ENCODE assay signal across 8 cellular contexts in the genomic region with DNA sequence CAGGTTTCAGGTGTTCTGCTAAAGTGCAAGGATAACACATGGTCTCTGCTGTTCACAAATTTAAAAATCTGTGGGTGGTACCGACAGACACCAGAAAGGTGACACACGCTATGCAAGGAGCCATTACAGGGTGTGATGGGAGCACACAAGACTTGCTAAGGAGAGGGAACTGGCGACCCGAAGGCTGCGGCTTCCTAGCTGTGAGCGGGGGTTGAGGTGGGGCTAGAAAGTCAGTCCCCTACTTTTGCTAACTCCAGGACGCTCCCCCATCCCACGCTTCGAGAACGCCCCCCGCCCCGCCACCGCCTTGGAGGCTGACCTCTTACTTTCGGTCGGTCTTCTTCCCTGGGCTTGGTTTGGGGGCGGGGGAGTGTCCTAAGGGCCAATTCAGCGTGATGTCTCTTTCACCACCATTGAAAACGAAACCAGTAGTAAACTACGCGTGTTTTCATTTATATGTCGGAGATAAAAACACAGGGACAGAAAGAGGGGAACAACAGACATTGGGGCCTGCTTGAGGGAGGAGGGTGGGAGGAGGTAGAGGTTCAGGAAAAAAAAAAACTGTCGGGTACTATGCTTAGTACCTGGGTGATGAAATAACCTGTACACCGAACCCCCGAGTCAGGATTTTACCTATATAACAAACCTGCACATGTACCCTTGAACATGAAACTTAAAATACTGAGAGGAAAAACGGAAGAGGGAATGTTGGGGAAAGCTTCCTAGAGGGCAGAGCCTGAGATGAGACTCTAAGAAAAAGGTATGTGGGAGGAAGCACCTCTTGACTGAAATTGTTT. TPM values are rescaled to one million over a fixed set of nuclear protein-coding genes. Genes with fewer than 3 reads are reported as not detected.
DNase-seq lines count a peak whose midpoint lies in the region; ATAC-seq and TF ChIP-seq lines count a peak whose summit lies in the region.

No MANE protein-coding gene starts in this region.

- TF ChIP-seq CTCF in astrocyte of the spinal cord (IDR thresholded peaks at IDR 0.05; ENCODE audit: low read depth, low read length): no peak

- no peak for ATAC-seq in GM19328 (IDR thresholded peaks at IDR 0.05; ENCODE audit: unreplicated experiment)

- no peaks in the 10 kb centered on the region for H3K27me3 ChIP-seq in layer of hippocampus (ENCODE audit: control insufficient read depth, insufficient read depth, low read length)

- H3K4me3 ChIP-seq in astrocyte of the spinal cord (ENCODE audit: low read depth, low read length): peak overlapping the region; percentile 71

- in situ Hi-C loops in SK-MEL-5 (cut with HindIII; ENCODE audit: low pct_unique_long_range_greater_than_20kb, low sequenced_read_pairs): no loop called here
- in situ Hi-C loops in astrocyte of the spinal cord (cut with HindIII; ENCODE audit: low sequenced_read_pairs): no loop called here

- peak; percentile 31 for DNase-seq in activated T-cell treated with anti-CD3 and anti-CD28 coated beads for 1 hour (ENCODE audit: low read depth)
- no peak for DNase-seq in activated T-cell treated with anti-CD3 and anti-CD28 coated beads for 4 hours
- DNase-seq in SK-MEL-5 (ENCODE audit: low read depth, low spot score): peak; percentile 61
- DNase-seq in astrocyte of the spinal cord (ENCODE audit: low read depth, low spot score): peak; percentile 61
- DNase-seq in stimulated activated CD8-positive, alpha-beta memory T cell treated with anti-CD3 and anti-CD28 coated beads, Interleukin-15, amount 100 ng/mL, for 24 hours (ENCODE audit: low read depth): peak; percentile 33
- DNase-seq in GF-D8 (lab: John Stamatoyannopoulos, UW): no peak

- H3K27ac ChIP-seq in layer of hippocampus (ENCODE audit: low read depth, low read length): peak overlapping the region; percentile 98

RNA-seq across cellular contexts. Expression of a gene that starts 1.1 kb away (rescaled TPM):
- total RNA-seq in SK-MEL-5 (2014; rRNA removed; shearing (Covaris generic)): 122 and 157 TPM in 2 replicates
- 114 and 176 TPM in 2 replicates for polyA plus RNA-seq in SK-MEL-5 (2015; cell fraction: cytosol; rRNA removed)
- 45.6 and 61.6 TPM in 2 replicates for polyA plus RNA-seq in SK-MEL-5 (2015; cell fraction: nucleus; rRNA removed)

RNA-seq across cellular contexts. Expression of a gene that starts 5.1 kb away (rescaled TPM):
- 102 and 107 TPM in 2 replicates for total RNA-seq in SK-MEL-5 (2014; rRNA removed; shearing (Covaris generic))
- 133 and 152 TPM in 2 replicates for polyA plus RNA-seq in SK-MEL-5 (2015; cell fraction: cytosol; rRNA removed)
- 162 and 220 TPM in 2 replicates for polyA plus RNA-seq in SK-MEL-5 (2015; cell fraction: nucleus; rRNA removed)

RNA-seq across cellular contexts. Expression of a gene that starts 7.5 kb away (rescaled TPM):
- total RNA-seq in SK-MEL-5 (2014; rRNA removed; shearing (Covaris generic)): 53.5 and 58.2 TPM in 2 replicates
- polyA plus RNA-seq in SK-MEL-5 (2015; cell fraction: cytosol; rRNA removed): 64.7 and 67.3 TPM in 2 replicates
- polyA plus RNA-seq in SK-MEL-5 (2015; cell fraction: nucleus; rRNA removed): 153 and 201 TPM in 2 replicates

RNA-seq across cellular contexts. Expression of a gene that starts 14.0 kb away (rescaled TPM):
- 26.9 and 30.2 TPM in 2 replicates for total RNA-seq in SK-MEL-5 (2014; rRNA removed; shearing (Covaris generic))
- polyA plus RNA-seq in SK-MEL-5 (2015; cell fraction: cytosol; rRNA removed): 42.3 and 54.0 TPM in 2 replicates
- 54.8 and 60.4 TPM in 2 replicates for polyA plus RNA-seq in SK-MEL-5 (2015; cell fraction: nucleus; rRNA removed)

RNA-seq across cellular contexts. Expression of a gene that starts 17.8 kb away (rescaled TPM):
- 0.48 and 1.2 TPM in 2 replicates for total RNA-seq in SK-MEL-5 (2014; rRNA removed; shearing (Covaris generic))
- not detected in 2 replicates for polyA plus RNA-seq in SK-MEL-5 (2015; cell fraction: cytosol; rRNA removed)
- not detected in 2 replicates for polyA plus RNA-seq in SK-MEL-5 (2015; cell fraction: nucleus; rRNA removed)

Comparison
In these comparisons a context has a peak if more than half of its experiments do, and no peak if none do; other contexts are left out.
1. DNase-seq: peak in activated T-cell treated with anti-CD3 and anti-CD28 coated beads for 1 hour (single experiment), SK-MEL-5 (single experiment), astrocyte of the spinal cord (single experiment) and stimulated activated CD8-positive, alpha-beta memory T cell treated with anti-CD3 and anti-CD28 coated beads, Interleukin-15, amount 100 ng/mL, for 24 hours (single experiment); none in activated T-cell treated with anti-CD3 and anti-CD28 coated beads for 4 hours (single experiment) and GF-D8 (single experiment).